In genomic region chr2:235863414-235863813, GRCh38 we compare ENCODE assay signal across 15 cellular contexts.
DNase-seq lines count a peak whose midpoint lies in the region; ATAC-seq and TF ChIP-seq lines count a peak whose summit lies in the region.
"Had no signal": no experiment of that assay in that cellular context is flagged by ENCODE, and none has a peak within 500 bp of the region (broad histone marks: within the 10 kb centered on the region; RNA-seq: fewer than 3 reads in every experiment).

No MANE protein-coding gene starts in this region.

- H3K9ac ChIP-seq in mesenchymal stem cell (ENCODE audit: low read length) (no peak overlapping the region), mammary epithelial cell (ENCODE audit: insufficient read depth, low read length) (no peak overlapping the region)
- H3K9ac ChIP-seq: BLaER1 had no signal

- no peak overlapping the region for H2AFZ ChIP-seq in mesenchymal stem cell (ENCODE audit: low read depth, low read length)
- H2AFZ ChIP-seq in mammary epithelial cell (ENCODE audit: low read depth, low read length): no peak overlapping the region

- CTCF ChIA-PET in mammary epithelial cell (lab: Charles Lee; ENCODE audit: low non-redundant PET): no interaction called here

- ATAC-seq in HG02623 (IDR thresholded peaks at IDR 0.05; ENCODE audit: unreplicated experiment): no peak
- ATAC-seq: CD8-positive, alpha-beta T cell; HCT116 had no signal

- H3K18ac ChIP-seq in mesenchymal stem cell (ENCODE audit: low read depth in 1 of 2, low read length in 2 of 2): no peak overlapping the region

- no peak overlapping the region for H2AK5ac ChIP-seq in mesenchymal stem cell (ENCODE audit: low read length, severe bottlenecking)

- no peak overlapping the region for H4K8ac ChIP-seq in mesenchymal stem cell (ENCODE audit: low read length)

- no peak overlapping the region for H3K4me2 ChIP-seq in mesenchymal stem cell (ENCODE audit: low read length, poor library complexity, severe bottlenecking)
- no peak overlapping the region for H3K4me2 ChIP-seq in mammary epithelial cell (ENCODE audit: insufficient read depth, low read depth, low read length)
- H3K4me2 ChIP-seq: BLaER1 had no signal

- no peak overlapping the region for H2BK5ac ChIP-seq in mesenchymal stem cell (ENCODE audit: low read depth, low read length, poor library complexity, severe bottlenecking)

- H3K14ac ChIP-seq in mesenchymal stem cell (ENCODE audit: low read length in 2 of 2): no peak overlapping the region

- H4K20me1 ChIP-seq in mammary epithelial cell (ENCODE audit: insufficient read depth, low read length): no peaks in the 10 kb centered on the region

- dilution Hi-C loops in mammary epithelial cell (cut with HindIII; ENCODE audit: low sequenced_read_pairs): no loop called here

- no peak overlapping the region for H2BK12ac ChIP-seq in mesenchymal stem cell (ENCODE audit: low read length in 2 of 2)

- peaks cover 13% of the 10 kb centered on the region for H3K79me1 ChIP-seq in mesenchymal stem cell (replicated peaks; ENCODE audit: low read length, poor library complexity, severe bottlenecking)

- no peak for TF ChIP-seq CTCF in coronary artery (IDR thresholded peaks at IDR 0.05)
- no peak for TF ChIP-seq CTCF in mammary epithelial cell (conservative IDR thresholded peaks at IDR 0.05 in 1 of 2, IDR thresholded peaks at IDR 0.05 in 1 of 2; ENCODE audit: extremely low read depth in 1 of 2, insufficient read depth in 1 of 2, low read depth in 1 of 2, low read length in 2 of 2)

- no peaks in the 10 kb centered on the region for H3K79me2 ChIP-seq in mammary epithelial cell (ENCODE audit: insufficient read depth, low read length)

- H3K27ac ChIP-seq in coronary artery (no peak overlapping the region), mesenchymal stem cell (ENCODE audit: low read length, poor library complexity, severe bottlenecking) (no peak overlapping the region), mammary epithelial cell (ENCODE audit: insufficient read depth, low read depth, low read length) (no peak overlapping the region)
- H3K27ac ChIP-seq: BLaER1, C4-2B had no signal

- H3K4me3 ChIP-seq in coronary artery (no peak overlapping the region), mesenchymal stem cell (ENCODE audit: insufficient read depth in 1 of 2, low read depth in 1 of 2, low read length in 2 of 2) (no peak overlapping the region), mammary epithelial cell (replicated peaks in 1 of 3; ENCODE audit: insufficient read depth in 1 of 3, low read depth in 2 of 3, low read length in 3 of 3) (no peak overlapping the region)
- H3K4me3 ChIP-seq: BLaER1 had no signal

- WGBS in mesenchymal stem cell: 96% methylated on average over 11 of the region's 11 CpGs
- WGBS in mammary epithelial cell (ENCODE audit: low coverage, missing lambda C conversion rate): over 99% methylated on average over 11 of the region's 11 CpGs

- DNase-seq in coronary artery (ENCODE audit: low spot score): peak; percentile 67
- no peak for DNase-seq in mesenchymal stem cell
- DNase-seq in posterior vena cava (ENCODE audit: low spot score): peak; percentile 66
- no peak for DNase-seq in NK-92 (lab: John Stamatoyannopoulos, UW; ENCODE audit: unreplicated experiment)
- DNase-seq in mammary epithelial cell: no peak
- DNase-seq: Caco-2; CD4-positive, CD25-positive, alpha-beta regulatory T cell; CD8-positive, alpha-beta T cell; DMS153; DND-41; H9 had no signal

- in situ Hi-C loops in mammary epithelial cell (cut with MboI; ENCODE audit: low sequenced_read_pairs in 2 of 2): no loop called here

- no TSS peak for BruUV-seq in mammary epithelial cell (replicated peaks; lab: Mats Ljungman, UMichigan)

- peaks cover 4 to 7% of the 10 kb centered on the region in 2 experiments for H3K36me3 ChIP-seq in mesenchymal stem cell (ENCODE audit: control insufficient read depth in 1 of 2, insufficient read depth in 2 of 2, low read depth in 1 of 2, low read length in 2 of 2)
- H3K36me3 ChIP-seq in mammary epithelial cell (ENCODE audit: insufficient read depth, low read length): no peaks in the 10 kb centered on the region

- peak overlapping the region; percentile 1 for H4K91ac ChIP-seq in mesenchymal stem cell (ENCODE audit: low read length)

- no peak overlapping the region for H2BK120ac ChIP-seq in mesenchymal stem cell (ENCODE audit: low read depth, low read length)

- no peak overlapping the region for H3K4ac ChIP-seq in mesenchymal stem cell (ENCODE audit: low read depth in 1 of 2, low read length in 2 of 2)

- H3K4me1 ChIP-seq in mesenchymal stem cell (ENCODE audit: control insufficient read depth, insufficient read depth, low read depth, low read length) (peaks cover 12% of the 10 kb centered on the region), mammary epithelial cell (ENCODE audit: insufficient read depth, low read length) (no peaks in the 10 kb centered on the region)
- H3K4me1 ChIP-seq: BLaER1, Caco-2 had no signal

- intact Hi-C loops in posterior vena cava (cut with DNase I): loop anchor here in 1 of 2 donors (10.0 kb wide), 1 partner anchor 1339 kb away; no protein-coding TSS in a partner anchor
- intact Hi-C loops in mammary epithelial cell (cut with micrococcal nuclease): no loop called here

- H3K9me3 ChIP-seq in mesenchymal stem cell (ENCODE audit: control insufficient read depth, low read length) (no peaks in the 10 kb centered on the region), mammary epithelial cell (replicated peaks; ENCODE audit: insufficient read depth, low read length) (no peaks in the 10 kb centered on the region)
- H3K9me3 ChIP-seq: Caco-2 had no signal

- no peak overlapping the region for H2BK15ac ChIP-seq in mesenchymal stem cell (ENCODE audit: low read depth, poor library complexity, severe bottlenecking)

- H3K27me3 ChIP-seq in mesenchymal stem cell (ENCODE audit: control insufficient read depth in 1 of 2, insufficient read depth in 1 of 2, low read length in 2 of 2) (no peaks in the 10 kb centered on the region), mammary epithelial cell (ENCODE audit: insufficient read depth, low read length) (no peaks in the 10 kb centered on the region)
- H3K27me3 ChIP-seq: BLaER1 had no signal

- H3K23ac ChIP-seq in mesenchymal stem cell (ENCODE audit: low read length in 2 of 2): no peak overlapping the region

Comparison
In these comparisons a context has a peak if more than half of its experiments do, and no peak if none do; other contexts are left out.
1. DNase-seq: peak in coronary artery (single experiment) and posterior vena cava (single experiment); none in mesenchymal stem cell (single experiment), NK-92 (single experiment) and mammary epithelial cell (single experiment).